10 cellular contexts compared by ENCODE assay signal in the genomic region with DNA sequence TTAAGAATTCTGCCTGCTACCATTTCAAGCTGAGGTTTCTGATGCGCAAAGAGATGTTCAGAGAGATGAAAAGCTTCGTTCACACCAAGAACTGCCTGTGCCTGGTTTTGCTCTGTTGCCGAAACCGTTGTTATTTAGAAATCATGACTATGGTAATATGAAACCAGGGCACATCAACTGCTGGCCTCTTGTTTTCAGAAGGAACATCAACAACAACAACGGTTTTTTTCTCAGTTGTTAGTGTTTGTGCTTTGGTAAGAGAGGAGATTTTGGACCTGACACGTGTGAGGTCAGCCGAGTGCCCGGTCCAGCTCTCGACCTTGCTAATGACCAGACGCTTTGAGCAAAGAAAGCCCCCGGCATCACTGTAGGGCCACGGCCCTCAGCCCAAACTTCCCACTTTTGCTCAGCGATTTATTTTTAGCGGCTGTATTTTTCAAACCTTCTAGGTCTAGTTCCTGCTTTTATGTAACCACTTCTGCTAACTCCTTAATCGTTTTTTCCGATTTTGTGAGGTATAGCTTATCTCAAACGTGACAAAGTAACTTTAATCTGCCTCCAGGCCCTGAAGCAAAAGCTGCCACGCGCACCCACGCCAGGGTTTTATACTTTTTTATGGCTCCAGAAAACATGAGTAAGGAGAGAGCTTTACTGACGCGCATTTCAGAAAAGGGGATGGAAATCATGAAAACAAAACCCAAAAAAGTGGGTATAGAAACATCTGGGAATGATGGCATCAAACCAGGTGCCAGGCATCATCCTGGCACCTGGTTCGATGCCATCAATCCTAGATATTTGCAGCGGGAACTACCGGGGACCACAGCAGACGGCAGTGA. TPM values are rescaled to one million over a fixed set of nuclear protein-coding genes. Genes with fewer than 3 reads are reported as not detected.
DNase-seq lines count a peak whose midpoint lies in the region; ATAC-seq, FAIRE-seq and TF ChIP-seq lines count a peak whose summit lies in the region.
"Had no signal": no experiment of that assay in that cellular context is flagged by ENCODE, and none has a peak within 500 bp of the region (broad histone marks: within the 10 kb centered on the region; RNA-seq: fewer than 3 reads in every experiment).

No MANE protein-coding gene starts in this region.

- ATAC-seq in GM19035 (IDR thresholded peaks at IDR 0.05; ENCODE audit: unreplicated experiment) (peak; percentile 35), HG03432 (IDR thresholded peaks at IDR 0.05; ENCODE audit: unreplicated experiment) (peak; percentile 36)
- peak; percentile 13 for ATAC-seq in activated CD8-positive, alpha-beta T cell treated with anti-CD3 and anti-CD28 coated beads for 36 hours

- CTCF ChIA-PET in activated CD8-positive, alpha-beta T cell treated with anti-CD3 and anti-CD28 coated beads for 36 hours (lab: Charles Lee): interaction anchor here (0.8 to 2.4 kb wide), 13 partner anchors 9 to 119 kb away, joined by 3 to 10 read pairs (median 4); no protein-coding TSS in a partner anchor

- H3K27me3 Mint-ChIP-seq in activated CD8-positive, alpha-beta T cell treated with anti-CD3 and anti-CD28 coated beads for 36 hours: peaks cover 20% of the 10 kb centered on the region
- H3K27me3 Mint-ChIP-seq in nephron progenitor cell (ENCODE audit: low read depth, poor library complexity): no peaks in the 10 kb centered on the region

- FAIRE-seq in urothelium cell line (lab: Jason Lieb, UNC): no peak
- FAIRE-seq: endothelial cell of umbilical vein had no signal

- H3K9me3 Mint-ChIP-seq in activated CD8-positive, alpha-beta T cell treated with anti-CD3 and anti-CD28 coated beads for 36 hours: no peaks in the 10 kb centered on the region
- H3K9me3 Mint-ChIP-seq in nephron progenitor cell: no peaks in the 10 kb centered on the region

- no peak for TF ChIP-seq CTCF in activated CD8-positive, alpha-beta T cell treated with anti-CD3 and anti-CD28 coated beads for 36 hours (IDR thresholded peaks at IDR 0.05)
- TF ChIP-seq CTCF in nephron progenitor cell (IDR thresholded peaks at IDR 0.05): no peak
- TF ChIP-seq CTCF in dorsolateral prefrontal cortex (IDR thresholded peaks at IDR 0.05 in 54 of 56, conservative IDR thresholded peaks at IDR 0.05 in 2 of 56; ENCODE audit: low read depth in 1 of 56, partially characterized antibody in 56 of 56): no peak

- intact Hi-C loops in activated CD8-positive, alpha-beta T cell treated with anti-CD3 and anti-CD28 coated beads for 36 hours (cut with micrococcal nuclease): loop anchor here (2.0 kb wide), 2 partner anchors 24 to 38 kb away; no protein-coding TSS in a partner anchor
- intact Hi-C loops in dorsolateral prefrontal cortex (cut with DNase I): no loop called here

- H3K4me1 Mint-ChIP-seq in activated CD8-positive, alpha-beta T cell treated with anti-CD3 and anti-CD28 coated beads for 36 hours (ENCODE audit: low read depth): peaks cover 45% of the 10 kb centered on the region
- peaks cover 24% of the 10 kb centered on the region for H3K4me1 Mint-ChIP-seq in nephron progenitor cell

- POLR2A ChIA-PET in activated CD8-positive, alpha-beta T cell treated with anti-CD3 and anti-CD28 coated beads for 36 hours (lab: Charles Lee): interaction anchor here (0.5 to 2.6 kb wide), 10 partner anchors 10 to 1748 kb away, joined by 3 to 13 read pairs (median 4); no protein-coding TSS in a partner anchor

- H3K27me3 ChIP-seq in dorsolateral prefrontal cortex: no peaks in the 10 kb centered on the region

- H3K36me3 Mint-ChIP-seq in activated CD8-positive, alpha-beta T cell treated with anti-CD3 and anti-CD28 coated beads for 36 hours (ENCODE audit: low read depth): peaks cover 3% of the 10 kb centered on the region
- peaks cover 12% of the 10 kb centered on the region for H3K36me3 Mint-ChIP-seq in nephron progenitor cell (ENCODE audit: low read depth)

- H3K4me3 Mint-ChIP-seq in activated CD8-positive, alpha-beta T cell treated with anti-CD3 and anti-CD28 coated beads for 36 hours: peak overlapping the region; percentile 23
- H3K4me3 Mint-ChIP-seq in nephron progenitor cell: peak overlapping the region; percentile 33

- peak overlapping the region in 9 of 59 donors; percentile 1 to 26 (median 16) for H3K4me3 ChIP-seq in dorsolateral prefrontal cortex

- peak overlapping the region; percentile 25 for H3K27ac Mint-ChIP-seq in activated CD8-positive, alpha-beta T cell treated with anti-CD3 and anti-CD28 coated beads for 36 hours
- peak overlapping the region; percentile 88 for H3K27ac Mint-ChIP-seq in nephron progenitor cell

- peak; percentile 35 for DNase-seq in activated CD8-positive, alpha-beta T cell treated with anti-CD3 and anti-CD28 coated beads for 36 hours
- no peak for DNase-seq in nephron progenitor cell
- no peak for DNase-seq in NCI-H748 (lab: John Stamatoyannopoulos, UW; ENCODE audit: unreplicated experiment)
- no peak for DNase-seq in NCI-H1694 treated with DMSO at 0.1 percent for 48 hours (lab: John Stamatoyannopoulos, UW)
- no peak for DNase-seq in dorsolateral prefrontal cortex
- no peak for DNase-seq in urothelium cell line (ENCODE audit: low spot score)
- DNase-seq: IMR-90 had no signal

- H3K27ac ChIP-seq in dorsolateral prefrontal cortex: peak overlapping the region in 26 of 59 donors; percentile 0 to 76 (median 44)

RNA-seq across cellular contexts. Expression of gene KLF2, which starts 42.0 kb away (rescaled TPM):
- 1 to 10 TPM in 1 of 2 experiments, under 1 TPM in 1; 0.94 to 1.0 TPM for total RNA-seq in activated CD8-positive, alpha-beta T cell treated with anti-CD3 and anti-CD28 coated beads for 36 hours
- total RNA-seq in dorsolateral prefrontal cortex: 10 to 100 TPM in 102 of 120 experiments, 1 to 10 TPM in 18; 5.2 to 50.8 (median 15.6) TPM
